In genomic region chr4:118086334-118086733, GRCh38 we compare ENCODE assay signal across 11 cellular contexts. TPM values are rescaled to one million over a fixed set of nuclear protein-coding genes. Genes with fewer than 3 reads are reported as not detected.
DNase-seq lines count a peak whose midpoint lies in the region; TF ChIP-seq lines count a peak whose summit lies in the region.
"Had no signal": no experiment of that assay in that cellular context is flagged by ENCODE, and none has a peak within 500 bp of the region (broad histone marks: within the 10 kb centered on the region; RNA-seq: fewer than 3 reads in every experiment).

No MANE protein-coding gene starts in this region.

- H3K27ac ChIP-seq in coronary artery, result no peak overlapping the region
- H3K27ac ChIP-seq: transverse colon had no signal

- no peak for TF ChIP-seq CTCF in coronary artery (IDR thresholded peaks at IDR 0.05)

- peak; percentile 8 for DNase-seq in Caki2 (ENCODE audit: low read depth)
- DNase-seq in HS-27A (ENCODE audit: low read depth), result peak; percentile 46
- peak; percentile 54 for DNase-seq in astrocyte of the hippocampus (ENCODE audit: low read depth, low spot score)
- DNase-seq in kidney tubule cell (ENCODE audit: low spot score), result peak; percentile 51
- no peak for DNase-seq in NCI-H82 (lab: John Stamatoyannopoulos, UW)
- DNase-seq in globus pallidus (ENCODE audit: low spot score), result no peak
- DNase-seq in coronary artery (ENCODE audit: low spot score), result no peak
- DNase-seq in midbrain (lab: John Stamatoyannopoulos, UW), result no peak
- DNase-seq: left cardiac atrium, NCI-H510A, transverse colon had no signal

- no peak overlapping the region for H3K4me3 ChIP-seq in coronary artery
- H3K4me3 ChIP-seq: transverse colon had no signal

- in situ Hi-C loops in Caki2 (cut with HindIII; ENCODE audit: low pct_unique_long_range_greater_than_20kb, low sequenced_read_pairs), result no loop called here

RNA-seq across cellular contexts. Expression of gene NDST3, which starts 52.0 kb away (rescaled TPM):
- 3.0 TPM in 1 of 2 replicates, not detected in the other for total RNA-seq in Caki2 (2014; rRNA removed; shearing (Covaris generic); ENCODE audit: low replicate concordance)
- total RNA-seq: left cardiac atrium had no signal

Comparison
In these comparisons a context has a peak if more than half of its experiments do, and no peak if none do; other contexts are left out.
1. DNase-seq: peak in Caki2 (single experiment), HS-27A (single experiment), astrocyte of the hippocampus (single experiment) and kidney tubule cell (single experiment); none in NCI-H82 (single experiment), globus pallidus (single experiment), coronary artery (single experiment) and midbrain (single experiment).